ENCODE assay signal across 17 cellular contexts in the genomic region with DNA sequence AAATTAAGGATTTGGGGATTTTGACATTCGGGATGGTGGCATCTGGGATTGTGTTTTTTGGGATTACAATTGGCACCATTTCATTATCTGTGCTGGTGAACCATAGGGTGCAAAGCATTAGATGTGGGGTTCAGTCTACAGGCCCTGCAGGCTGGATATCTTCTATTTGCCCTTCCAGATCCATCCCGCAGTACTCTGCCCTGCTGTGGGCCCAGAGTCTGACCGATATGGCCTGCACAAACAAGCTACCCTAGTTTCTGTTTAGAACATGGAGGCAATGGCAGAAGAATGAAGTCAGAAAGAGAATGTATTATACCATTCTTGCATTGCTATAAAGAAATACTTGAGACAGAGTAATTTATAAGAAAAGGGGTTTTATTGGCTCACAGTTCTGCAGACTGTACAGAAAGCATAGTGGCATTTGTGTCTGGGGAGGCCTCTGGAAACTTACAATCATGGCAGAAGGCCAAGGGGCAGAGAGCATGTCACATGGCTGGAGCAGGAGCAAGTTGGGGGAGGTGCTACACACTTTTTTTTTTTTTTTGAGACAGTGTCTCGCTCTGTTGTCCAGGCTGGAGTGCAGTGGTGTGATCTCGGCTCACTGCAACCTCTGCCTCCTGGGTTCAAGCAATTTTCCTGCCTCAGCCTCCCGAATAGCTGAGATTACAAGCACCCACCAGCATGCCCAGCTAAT.
DNase-seq lines count a peak whose midpoint lies in the region; ATAC-seq and TF ChIP-seq lines count a peak whose summit lies in the region.
"Had no signal": no experiment of that assay in that cellular context is flagged by ENCODE, and none has a peak within 500 bp of the region (broad histone marks: within the 10 kb centered on the region; RNA-seq: fewer than 3 reads in every experiment).

No MANE protein-coding gene starts in this region.

- H3F3A ChIP-seq in GM23338 (replicated peaks; ENCODE audit: low read depth): no peaks in the 10 kb centered on the region

- no peak for ATAC-seq in GM23338
- no peak for ATAC-seq in naive thymus-derived CD4-positive, alpha-beta T cell
- ATAC-seq in GM18520 (IDR thresholded peaks at IDR 0.05; ENCODE audit: unreplicated experiment): no peak

- intact Hi-C loops in naive thymus-derived CD4-positive, alpha-beta T cell (cut with micrococcal nuclease): no loop called here
- intact Hi-C loops in Caco-2 (cut with micrococcal nuclease; ENCODE audit: unreplicated experiment): no loop called here
- intact Hi-C loops in sigmoid colon (cut with DNase I): no loop called here

- peaks cover 3% of the 10 kb centered on the region; the same call in 2 of the 3 replicates for H3K4me1 Mint-ChIP-seq in GM23338
- peaks cover 11 to 30% (median 19%) of the 10 kb centered on the region in 7 donors for H3K4me1 Mint-ChIP-seq in naive thymus-derived CD4-positive, alpha-beta T cell
- no peaks in the 10 kb centered on the region for H3K4me1 Mint-ChIP-seq in Caco-2 (ENCODE audit: low read depth, unreplicated experiment)

- H3K4me2 ChIP-seq in GM23338: no peak overlapping the region
- H3K4me2 ChIP-seq: BLaER1 treated with 17β-estradiol and CSF1 and Interleukin-3, amounts not matched to agents 10 nM and 100 nM; PC-9 had no signal

- H3K9me2 ChIP-seq in GM23338 (ENCODE audit: insufficient read depth): no peaks in the 10 kb centered on the region

- TF ChIP-seq CTCF in GM23338 (conservative IDR thresholded peaks at IDR 0.05; ENCODE audit: low read depth in 2 of 2): no peak
- TF ChIP-seq CTCF in Caco-2 (IDR thresholded peaks at IDR 0.05; ENCODE audit: insufficient read depth in 1 of 2, low read depth in 1 of 2, low read length in 1 of 2, severe bottlenecking in 1 of 2, unreplicated experiment in 1 of 2): no peak
- no peak for TF ChIP-seq CTCF in sigmoid colon (IDR thresholded peaks at IDR 0.05)

- peaks cover 0 to 12% (median 0%) of the 10 kb centered on the region in 3 experiments for H3K9me3 ChIP-seq in naive thymus-derived CD4-positive, alpha-beta T cell (ENCODE audit: control insufficient read depth in 2 of 3, low read length in 3 of 3)
- H3K9me3 ChIP-seq in Caco-2 (no peaks in the 10 kb centered on the region), sigmoid colon (no peaks in the 10 kb centered on the region)
- H3K9me3 ChIP-seq: HAP-1 had no signal

- H3K36me3 ChIP-seq in GM23338 (ENCODE audit: insufficient read depth) (no peaks in the 10 kb centered on the region), Caco-2 (ENCODE audit: control insufficient read depth, insufficient read depth, low read length) (no peaks in the 10 kb centered on the region), sigmoid colon (no peaks in the 10 kb centered on the region)
- no peaks in the 10 kb centered on the region for H3K36me3 ChIP-seq in naive thymus-derived CD4-positive, alpha-beta T cell (ENCODE audit: control insufficient read depth in 2 of 3, insufficient read depth in 3 of 3, low read length in 3 of 3)
- H3K36me3 ChIP-seq: HAP-1 had no signal

- peaks cover 3% of the 10 kb centered on the region; the same call in 1 of the 3 replicates for H3K36me3 Mint-ChIP-seq in GM23338 (ENCODE audit: low read depth)
- H3K36me3 Mint-ChIP-seq in naive thymus-derived CD4-positive, alpha-beta T cell: peaks cover 0 to 16% (median 5%) of the 10 kb centered on the region in 5 donors
- no peaks in the 10 kb centered on the region for H3K36me3 Mint-ChIP-seq in Caco-2 (ENCODE audit: insufficient read depth, unreplicated experiment)
- H3K36me3 Mint-ChIP-seq: CD8-positive, alpha-beta memory T cell had no signal

- DNase-seq in GM23338 (ENCODE audit: low spot score) (no peak), M059J (ENCODE audit: low read depth) (peak; percentile 58), foreskin melanocyte (peak; percentile 15), Caco-2 (no peak), sigmoid colon (no peak)
- DNase-seq in naive thymus-derived CD4-positive, alpha-beta T cell: no peak
- DNase-seq: CD8-positive, alpha-beta memory T cell; DMS79; KG1; NCI-H1417 treated with DMSO at 0.1 percent for 48 hours; NCI-H187 treated with DMSO at 0.1 percent for 48 hours; NCI-H226; NCI-H524 treated with DMSO at 0.1 percent for 48 hours; PC-9 had no signal

- H3K4me3 ChIP-seq in GM23338: no peak overlapping the region
- H3K4me3 ChIP-seq in naive thymus-derived CD4-positive, alpha-beta T cell (ENCODE audit: low read length): no peak overlapping the region
- H3K4me3 ChIP-seq in Caco-2 (ENCODE audit: low read depth, low read length): no peak overlapping the region
- no peak overlapping the region for H3K4me3 ChIP-seq in sigmoid colon
- H3K4me3 ChIP-seq: BLaER1 treated with 17β-estradiol and CSF1 and Interleukin-3, amounts not matched to agents 10 nM and 100 nM; HAP-1; PC-9 had no signal

- H3K27ac Mint-ChIP-seq in GM23338 (no peak overlapping the region), Caco-2 (ENCODE audit: unreplicated experiment) (no peak overlapping the region)
- peak overlapping the region in 7 of 9 donors; percentile 15 to 77 (median 58) for H3K27ac Mint-ChIP-seq in naive thymus-derived CD4-positive, alpha-beta T cell

- WGBS in sigmoid colon, 2 donors: 94% methylated on average over 6 of the region's 6 CpGs

- H3K4me3 Mint-ChIP-seq in GM23338: no peak overlapping the region
- H3K4me3 Mint-ChIP-seq in naive thymus-derived CD4-positive, alpha-beta T cell: peak overlapping the region in 6 of 10 donors; percentile 14 to 61 (median 24)
- H3K4me3 Mint-ChIP-seq in Caco-2 (ENCODE audit: unreplicated experiment): no peak overlapping the region

- H3K4me1 ChIP-seq in GM23338 (ENCODE audit: insufficient read depth) (peaks cover under 1% of the 10 kb centered on the region; the same call in 1 of the 2 replicates), Caco-2 (no peaks in the 10 kb centered on the region), sigmoid colon (peaks cover 0 to 10% (median 3%) of the 10 kb centered on the region in 4 donors)
- H3K4me1 ChIP-seq in naive thymus-derived CD4-positive, alpha-beta T cell (ENCODE audit: control insufficient read depth in 2 of 2, insufficient read depth in 2 of 2, low read length in 2 of 2): peaks cover 0 to 8% of the 10 kb centered on the region in 2 donors
- H3K4me1 ChIP-seq: BLaER1 treated with 17β-estradiol and CSF1 and Interleukin-3, amounts not matched to agents 10 nM and 100 nM; HAP-1 had no signal

- CTCF ChIA-PET in naive thymus-derived CD4-positive, alpha-beta T cell (lab: Charles Lee): interaction anchor here (1.6 kb wide), 1 partner anchor 120 kb away, joined by 3 read pairs; no protein-coding TSS in a partner anchor
- CTCF ChIA-PET in Caco-2 (lab: Charles Lee): no interaction called here

- H3K27ac ChIP-seq in GM23338 (ENCODE audit: low read depth) (no peak overlapping the region), sigmoid colon (no peak overlapping the region)
- H3K27ac ChIP-seq in naive thymus-derived CD4-positive, alpha-beta T cell (ENCODE audit: low read depth, low read length): no peak overlapping the region
- H3K27ac ChIP-seq: BLaER1 treated with 17β-estradiol and CSF1 and Interleukin-3, amounts not matched to agents 10 nM and 100 nM; PC-9 had no signal

- H3K79me2 ChIP-seq in GM23338 (replicated peaks; ENCODE audit: insufficient read depth): no peaks in the 10 kb centered on the region

- no peak for TF ChIP-seq POLR2A in sigmoid colon (IDR thresholded peaks at IDR 0.05)

- H3K27me3 Mint-ChIP-seq in GM23338 (ENCODE audit: insufficient read depth, low read depth, poor library complexity) (peaks cover 4% of the 10 kb centered on the region), Caco-2 (ENCODE audit: insufficient read depth, unreplicated experiment) (no peaks in the 10 kb centered on the region)
- H3K27me3 Mint-ChIP-seq in naive thymus-derived CD4-positive, alpha-beta T cell: no peaks in the 10 kb centered on the region
- H3K27me3 Mint-ChIP-seq: CD8-positive, alpha-beta memory T cell had no signal

- peak overlapping the region; percentile 23; the same call in 1 of the 2 replicates for H2AFZ ChIP-seq in GM23338
- H2AFZ ChIP-seq: PC-9 had no signal

- H3K9me3 Mint-ChIP-seq in GM23338: peaks cover 8% of the 10 kb centered on the region
- H3K9me3 Mint-ChIP-seq in naive thymus-derived CD4-positive, alpha-beta T cell: peaks cover 0 to 13% (median 4%) of the 10 kb centered on the region in 11 donors
- no peaks in the 10 kb centered on the region for H3K9me3 Mint-ChIP-seq in Caco-2 (ENCODE audit: unreplicated experiment)

- TF ChIP-seq EP300 in sigmoid colon (IDR thresholded peaks at IDR 0.05): no peak

- H3K27me3 ChIP-seq in GM23338 (ENCODE audit: insufficient read depth): no peaks in the 10 kb centered on the region
- H3K27me3 ChIP-seq in naive thymus-derived CD4-positive, alpha-beta T cell (ENCODE audit: control insufficient read depth in 2 of 2, insufficient read depth in 2 of 2, low read length in 2 of 2): no peaks in the 10 kb centered on the region
- H3K27me3 ChIP-seq in Caco-2 (replicated peaks; ENCODE audit: control insufficient read depth, insufficient read depth, low read length): no peaks in the 10 kb centered on the region
- no peaks in the 10 kb centered on the region for H3K27me3 ChIP-seq in sigmoid colon
- H3K27me3 ChIP-seq: BLaER1 treated with 17β-estradiol and CSF1 and Interleukin-3, amounts not matched to agents 10 nM and 100 nM had no signal

- no TSS peak for BruUV-seq in Caco-2 (replicated peaks; lab: Mats Ljungman, UMichigan)

- POLR2A ChIA-PET in naive thymus-derived CD4-positive, alpha-beta T cell (lab: Charles Lee): no interaction called here
- POLR2A ChIA-PET in Caco-2 (lab: Charles Lee): no interaction called here

- H4K20me1 ChIP-seq in GM23338 (replicated peaks; ENCODE audit: insufficient read depth): no peaks in the 10 kb centered on the region
- H4K20me1 ChIP-seq: BLaER1 treated with 17β-estradiol and CSF1 and Interleukin-3, amounts not matched to agents 10 nM and 100 nM had no signal

TF ChIP-seq in GM23338, 12 proteins besides CTCF, POLR2A, EP300 and RAD21 (continues in another document):
- TF ChIP-seq, protein P1, sequence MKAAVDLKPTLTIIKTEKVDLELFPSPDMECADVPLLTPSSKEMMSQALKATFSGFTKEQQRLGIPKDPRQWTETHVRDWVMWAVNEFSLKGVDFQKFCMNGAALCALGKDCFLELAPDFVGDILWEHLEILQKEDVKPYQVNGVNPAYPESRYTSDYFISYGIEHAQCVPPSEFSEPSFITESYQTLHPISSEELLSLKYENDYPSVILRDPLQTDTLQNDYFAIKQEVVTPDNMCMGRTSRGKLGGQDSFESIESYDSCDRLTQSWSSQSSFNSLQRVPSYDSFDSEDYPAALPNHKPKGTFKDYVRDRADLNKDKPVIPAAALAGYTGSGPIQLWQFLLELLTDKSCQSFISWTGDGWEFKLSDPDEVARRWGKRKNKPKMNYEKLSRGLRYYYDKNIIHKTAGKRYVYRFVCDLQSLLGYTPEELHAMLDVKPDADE (IDR thresholded peaks at IDR 0.05): no peak
- no peak for TF ChIP-seq POLR2AphosphoS5 (IDR thresholded peaks at IDR 0.05; ENCODE audit: low read depth)
- no peak for TF ChIP-seq JUNB (IDR thresholded peaks at IDR 0.05; ENCODE audit: unreplicated experiment)

Comparison
In these comparisons a context has a peak if more than half of its experiments do, and no peak if none do; other contexts are left out.
1. DNase-seq: peak in M059J (single experiment) and foreskin melanocyte (single experiment); none in GM23338 (single experiment), naive thymus-derived CD4-positive, alpha-beta T cell (0 of 9), Caco-2 (0 of 2) and sigmoid colon (single experiment).
2. H3K27ac Mint-ChIP-seq: peak in naive thymus-derived CD4-positive, alpha-beta T cell (7 of 9); none in GM23338 (single experiment) and Caco-2 (single experiment).
3. H3K4me3 Mint-ChIP-seq: peak in naive thymus-derived CD4-positive, alpha-beta T cell (6 of 10); none in GM23338 (single experiment) and Caco-2 (single experiment).